In genomic region chr19:38699027-38699346, GRCh38 we compare ENCODE assay signal across 8 cellular contexts. TPM values are rescaled to one million over a fixed set of nuclear protein-coding genes. Genes with fewer than 3 reads are reported as not detected.
DNase-seq lines count a peak whose midpoint lies in the region; ATAC-seq, FAIRE-seq and TF ChIP-seq lines count a peak whose summit lies in the region.

No MANE protein-coding gene starts in this region.

- peaks cover 35% of the 10 kb centered on the region for H3K79me1 ChIP-seq in H1 (ENCODE audit: low read depth, low read length)

- H3K18ac ChIP-seq in H1 (ENCODE audit: extremely low read depth, low read length): peak overlapping the region; percentile 60; the same call in 1 of the 2 replicates

- H3K14ac ChIP-seq in H1 (ENCODE audit: insufficient read length): no peak overlapping the region

- peaks cover 0 to 55% of the 10 kb centered on the region in 2 experiments; a peak in 2 of 4 replicates for H3K79me2 ChIP-seq in H1 (ENCODE audit: control insufficient read depth in 1 of 2, insufficient read depth in 2 of 2, low read length in 2 of 2)
- H3K79me2 ChIP-seq in osteoblast (ENCODE audit: insufficient read depth, low read length): peaks cover 100% of the 10 kb centered on the region

- CTCF ChIA-PET in Panc1 (lab: Charles Lee): no interaction called here
- CTCF ChIA-PET in H1 (lab: Charles Lee; ENCODE audit: partially characterized antibody): interaction anchor here (0.6 to 6.2 kb wide), 7 partner anchors 8 to 142 kb away, joined by 3 to 39 read pairs (median 4); no protein-coding TSS in a partner anchor

- no peak for TF ChIP-seq RAD21 in H1 (IDR thresholded peaks at IDR 0.05 in 1 of 2, conservative IDR thresholded peaks at IDR 0.05 in 1 of 2; ENCODE audit: low read depth in 2 of 2, low read length in 2 of 2)

- H3K9me3 Mint-ChIP-seq in CD14-positive monocyte: peaks cover 0 to 2% (median 0%) of the 10 kb centered on the region in 7 donors

- BruUV-seq in Panc1 (replicated peaks; lab: Mats Ljungman, UMichigan): no TSS peak

- POLR2A ChIA-PET in Panc1 (lab: Charles Lee) (interaction anchor here (0.7 kb wide), 2 partner anchors 12 to 43 kb away, joined by 3 to 4 read pairs; no protein-coding TSS in a partner anchor), H1 (lab: Charles Lee; ENCODE audit: partially characterized antibody) (interaction anchor here (1.6 to 3.5 kb wide), 4 partner anchors 9 to 28 kb away, joined by 5 to 15 read pairs (median 10); no protein-coding TSS in a partner anchor)

- TF ChIP-seq EP300 in H1 (IDR thresholded peaks at IDR 0.05; ENCODE audit: borderline replicate concordance in 1 of 2, low read depth in 2 of 2, low read length in 2 of 2): no peak

- H3K36me3 Mint-ChIP-seq in CD14-positive monocyte: peaks cover 46 to 70% of the 10 kb centered on the region in 2 donors

- H3K9me3 ChIP-seq in Panc1 (ENCODE audit: control insufficient read depth, insufficient read depth, low read depth, low read length) (no peaks in the 10 kb centered on the region), H1 (ENCODE audit: insufficient read depth in 2 of 2, low read depth in 1 of 2, low read length in 1 of 2) (no peaks in the 10 kb centered on the region), osteoblast (ENCODE audit: low read depth, low read length) (no peaks in the 10 kb centered on the region)

- no peak overlapping the region for H2BK15ac ChIP-seq in H1 (ENCODE audit: low read length)

- H3K23ac ChIP-seq in H1 (ENCODE audit: insufficient read length): no peak overlapping the region

- FAIRE-seq in H1 (lab: Jason Lieb, UNC): no peak

- DNase-seq in CD14-positive monocyte (ENCODE audit: low spot score) (no peak), Panc1 (ENCODE audit: low read depth, low spot score) (no peak), H1 (ENCODE audit: low read depth in 1 of 2, low spot score in 2 of 2) (no peak), osteoblast (ENCODE audit: insufficient read length, low spot score, missing footprints) (peak; percentile 44), GF-D8 (lab: John Stamatoyannopoulos, UW) (no peak), NCI-H82 treated with DMSO at 0.1 percent for 48 hours (lab: John Stamatoyannopoulos, UW; ENCODE audit: unreplicated experiment) (no peak), amniotic stem cell (lab: John Stamatoyannopoulos, UW) (no peak)

- H4K5ac ChIP-seq in H1 (ENCODE audit: insufficient read length, low read depth, low read length): no peak overlapping the region

- H3K36me3 ChIP-seq in Panc1 (ENCODE audit: control insufficient read depth, insufficient read depth, low read length) (peaks cover 46% of the 10 kb centered on the region), H1 (ENCODE audit: control insufficient read depth in 2 of 4, insufficient read depth in 4 of 4, low read length in 3 of 4) (peaks cover 9 to 34% (median 17%) of the 10 kb centered on the region in 4 experiments), osteoblast (ENCODE audit: insufficient read depth, low read length) (peaks cover 80% of the 10 kb centered on the region)

- H3K23me2 ChIP-seq in H1 (ENCODE audit: low read depth, low read length): no peaks in the 10 kb centered on the region

- H3K4me3 Mint-ChIP-seq in CD14-positive monocyte: no peak overlapping the region

- no peak overlapping the region for H4K91ac ChIP-seq in H1 (replicated peaks; ENCODE audit: insufficient read length, low read length)

- TF ChIP-seq CTCF in CD14-positive monocyte (IDR thresholded peaks at IDR 0.05): no peak
- no peak for TF ChIP-seq CTCF in Panc1 (IDR thresholded peaks at IDR 0.05)
- no peak for TF ChIP-seq CTCF in H1 (IDR thresholded peaks at IDR 0.05; ENCODE audit: control extremely low read depth in 1 of 3, insufficient read depth in 1 of 3, low read depth in 1 of 3, low read length in 3 of 3)
- no peak for TF ChIP-seq CTCF in osteoblast (IDR thresholded peaks at IDR 0.05; ENCODE audit: extremely low read depth, low read depth, low read length)

- no peak overlapping the region for H2BK12ac ChIP-seq in H1 (ENCODE audit: low read depth, low read length)

- H2AK5ac ChIP-seq in H1 (ENCODE audit: low read depth, low read length): no peak overlapping the region

- H3K4me1 ChIP-seq in Panc1 (ENCODE audit: control insufficient read depth, insufficient read depth, low read length) (peaks cover 89% of the 10 kb centered on the region), H1 (replicated peaks in 1 of 4; ENCODE audit: control insufficient read depth in 3 of 4, insufficient read depth in 4 of 4, low read length in 3 of 4) (peaks cover 0 to 16% (median 11%) of the 10 kb centered on the region in 4 experiments; a peak in 5 of 7 replicates), osteoblast (ENCODE audit: insufficient read depth, low read length) (peaks cover 9% of the 10 kb centered on the region)

- no peak overlapping the region for H3K4ac ChIP-seq in H1 (replicated peaks; ENCODE audit: insufficient read length, low read depth, low read length)

- H3K27ac ChIP-seq in Panc1 (ENCODE audit: low read length) (peak overlapping the region; percentile 98), H1 (ENCODE audit: low read depth, low read length) (no peak overlapping the region), osteoblast (ENCODE audit: low read depth, low read length) (no peak overlapping the region)

- no peak overlapping the region for H3K56ac ChIP-seq in H1 (replicated peaks; ENCODE audit: insufficient read length, low read depth, low read length)

- no peak overlapping the region for H2BK20ac ChIP-seq in H1 (ENCODE audit: low read length)

- H3K9ac ChIP-seq in H1 (replicated peaks in 1 of 4; ENCODE audit: extremely low read depth in 1 of 4, low read depth in 3 of 4, low read length in 3 of 4): no peak overlapping the region

- TF ChIP-seq POLR2A in H1 (IDR thresholded peaks at IDR 0.05; ENCODE audit: control extremely low read depth in 1 of 2, low read depth in 2 of 2, low read length in 2 of 2): no peak

- H4K8ac ChIP-seq in H1 (ENCODE audit: extremely low read depth, insufficient read depth, low read length): no peak overlapping the region; the same call in 1 of the 2 replicates

- no peak overlapping the region for H2AFZ ChIP-seq in H1 (ENCODE audit: low read length)
- no peak overlapping the region for H2AFZ ChIP-seq in osteoblast (ENCODE audit: low read length)

- H3K4me2 ChIP-seq in H1 (ENCODE audit: insufficient read depth in 1 of 2, low read depth in 2 of 2, low read length in 2 of 2) (no peak overlapping the region), osteoblast (ENCODE audit: insufficient read depth, low read length) (no peak overlapping the region)

- ATAC-seq in Panc1: peak; percentile 8
- no peak for ATAC-seq in GM21786 (IDR thresholded peaks at IDR 0.05; ENCODE audit: unreplicated experiment)

- H3K4me1 Mint-ChIP-seq in CD14-positive monocyte: peaks cover 46% of the 10 kb centered on the region

- peaks cover 18 to 31% of the 10 kb centered on the region in 2 experiments for H4K20me1 ChIP-seq in H1 (replicated peaks in 1 of 2; ENCODE audit: control insufficient read depth in 1 of 2, insufficient read depth in 2 of 2, low read length in 2 of 2)
- H4K20me1 ChIP-seq in osteoblast (ENCODE audit: insufficient read depth, low read length): peaks cover 65% of the 10 kb centered on the region

- in situ Hi-C loops in Panc1 (cut with HindIII; ENCODE audit: low pct_unique_long_range_greater_than_20kb, low sequenced_read_pairs): no loop called here

- H2BK120ac ChIP-seq in H1 (replicated peaks; ENCODE audit: low read depth, low read length): no peak overlapping the region

- WGBS in H1 (ENCODE audit: extremely low coverage in 1 of 2, insufficient coverage in 1 of 2, insufficient read length in 1 of 2, insufficient replicate concordance in 2 of 2, low coverage in 1 of 2, low lambda C conversion rate in 2 of 2, missing lambda C conversion rate in 1 of 2), 2 experiments: 83% methylated on average over 7 of the region's 7 CpGs; no CpG with 5 or more reads in 1 of the 2 experiments

- peak overlapping the region; percentile 55 for H2BK5ac ChIP-seq in H1 (ENCODE audit: low read depth, low read length)

- H3K4me3 ChIP-seq in Panc1 (ENCODE audit: low read depth in 2 of 2, low read length in 2 of 2) (no peak overlapping the region), H1 (ENCODE audit: extremely low read depth in 1 of 4, insufficient read depth in 2 of 4, low read depth in 3 of 4, low read length in 4 of 4) (no peak overlapping the region), osteoblast (ENCODE audit: insufficient read depth, low read length) (no peak overlapping the region)

- H3K27me3 Mint-ChIP-seq in CD14-positive monocyte (ENCODE audit: low read depth in 3 of 3): no peaks in the 10 kb centered on the region

- intact Hi-C loops in CD14-positive monocyte (cut with micrococcal nuclease): no loop called here
- intact Hi-C loops in Panc1 (cut with micrococcal nuclease; ENCODE audit: unreplicated experiment): no loop called here

- peak overlapping the region; percentile 19 to 83 (median 67) for H3K27ac Mint-ChIP-seq in CD14-positive monocyte

- H3K27me3 ChIP-seq in Panc1 (ENCODE audit: control insufficient read depth, insufficient read depth, low read length) (no peaks in the 10 kb centered on the region), H1 (replicated peaks in 1 of 4; ENCODE audit: control insufficient read depth in 3 of 4, extremely low read depth in 1 of 4, insufficient read depth in 3 of 4, low read length in 3 of 4) (no peaks in the 10 kb centered on the region; a peak in 1 of 7 replicates), osteoblast (ENCODE audit: insufficient read depth, low read length) (no peaks in the 10 kb centered on the region)

RNA-seq across cellular contexts. Expression of gene CAPN12, which starts 45.3 kb away (rescaled TPM):
- polyA plus RNA-seq in CD14-positive monocyte: not detected
- total RNA-seq in Panc1 (2021; ENCODE audit: unreplicated experiment): 58.5 TPM
- 81.4 TPM for polyA plus RNA-seq in Panc1 (2012; ENCODE audit: insufficient read length)
- total RNA-seq in H1 (2021; fragmentation: NEBNext Ultra II Directional; extraction: Animal tissue kit (Norgen Biotek cat#: 25700)): 7.9 and 8.8 TPM in 2 replicates
- 20.0 and 25.9 TPM in 2 replicates for polyA plus RNA-seq in H1 (2011; rRNA removed)
- polyA plus RNA-seq in H1 (2011; cell fraction: cytosol; rRNA removed): 16.5 TPM
- polyA plus RNA-seq in H1 (2011; cell fraction: nucleus; rRNA removed): 58.9 TPM
- polyA plus RNA-seq in H1 (2012, experiment 1 of 2): 4.8 to 13.3 TPM (median 8.3 TPM) in 4 replicates
- polyA plus RNA-seq in H1 (2012, experiment 2 of 2): 4.3 TPM
- 13.2 TPM for polyA plus RNA-seq in H1 (2013, experiment 1 of 2)
- polyA plus RNA-seq in H1 (2013, experiment 2 of 2): 11.1 TPM
- polyA minus RNA-seq in H1 (2011; rRNA and poly(A)+ RNA removed): 3.7 and 5.0 TPM in 2 replicates
- polyA minus RNA-seq in H1 (2011; cell fraction: cytosol; rRNA and poly(A)+ RNA removed): 6.4 TPM
- 10.9 TPM for polyA minus RNA-seq in H1 (2011; cell fraction: nucleus; rRNA and poly(A)+ RNA removed)
- not detected in 2 replicates for total RNA-seq in osteoblast

RNA-seq across cellular contexts. Expression of gene ACTN4, which starts 51.5 kb away (rescaled TPM):
- polyA plus RNA-seq in CD14-positive monocyte (10 to 100 TPM in 1 of 2 donors, 1 to 10 TPM in 1; 8.4 to 16.0 TPM), H1 (2011; rRNA removed) (211 and 281 TPM in 2 replicates)
- total RNA-seq in Panc1 (2021; ENCODE audit: unreplicated experiment) (3,297 TPM), osteoblast (204 and 229 TPM in 2 replicates)
- 5,405 TPM for polyA plus RNA-seq in Panc1 (2012; ENCODE audit: insufficient read length)
- 520 and 530 TPM in 2 replicates for total RNA-seq in H1 (2021; fragmentation: NEBNext Ultra II Directional; extraction: Animal tissue kit (Norgen Biotek cat#: 25700))
- 223 TPM for polyA plus RNA-seq in H1 (2011; cell fraction: cytosol; rRNA removed)
- 1,059 TPM for polyA plus RNA-seq in H1 (2011; cell fraction: nucleus; rRNA removed)
- 374 to 504 TPM (median 451 TPM) in 4 replicates for polyA plus RNA-seq in H1 (2012, experiment 1 of 2)
- polyA plus RNA-seq in H1 (2012, experiment 2 of 2): 171 TPM
- 279 TPM for polyA plus RNA-seq in H1 (2013, experiment 1 of 2)
- polyA plus RNA-seq in H1 (2013, experiment 2 of 2): 254 TPM
- 190 and 202 TPM in 2 replicates for polyA minus RNA-seq in H1 (2011; rRNA and poly(A)+ RNA removed)
- 103 TPM for polyA minus RNA-seq in H1 (2011; cell fraction: cytosol; rRNA and poly(A)+ RNA removed)
- polyA minus RNA-seq in H1 (2011; cell fraction: nucleus; rRNA and poly(A)+ RNA removed): 171 TPM
